Comparison of ENCODE assay signal across 9 cellular contexts in the genomic region with DNA sequence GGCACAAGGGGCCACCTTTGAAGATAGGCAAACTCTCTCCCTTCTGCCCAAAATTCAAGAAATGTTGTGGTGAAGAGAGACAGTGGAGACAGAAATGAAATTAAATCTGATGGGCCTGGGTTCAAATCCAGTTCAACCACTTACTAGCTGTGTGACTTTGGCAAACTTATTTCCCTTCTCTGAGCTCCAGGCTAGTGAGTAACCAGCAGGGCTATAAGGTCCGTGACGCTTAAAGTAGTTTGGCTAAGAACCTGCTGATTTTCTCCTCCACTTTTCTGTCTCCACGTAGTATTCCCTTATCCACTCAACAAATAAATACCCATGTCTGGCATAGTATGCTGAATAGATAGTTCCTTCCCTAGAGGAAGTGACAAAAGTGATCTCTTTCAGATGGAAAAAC. TPM values are rescaled to one million over a fixed set of nuclear protein-coding genes. Genes with fewer than 3 reads are reported as not detected.
DNase-seq lines count a peak whose midpoint lies in the region; ATAC-seq and TF ChIP-seq lines count a peak whose summit lies in the region.
"Had no signal": no experiment of that assay in that cellular context is flagged by ENCODE, and none has a peak within 500 bp of the region (broad histone marks: within the 10 kb centered on the region; RNA-seq: fewer than 3 reads in every experiment).

No MANE protein-coding gene starts in this region.

- peaks cover 56% of the 10 kb centered on the region for H4K20me1 ChIP-seq in OCI-LY3 (ENCODE audit: insufficient read depth, low read length)

- H3K4me3 ChIP-seq in Caco-2 (ENCODE audit: low read depth, low read length) (peak overlapping the region; percentile 95), OCI-LY3 (ENCODE audit: low read length) (peak overlapping the region; percentile 95), duodenal mucosa (ENCODE audit: low read depth in 1 of 2, low read length in 2 of 2) (peak overlapping the region; percentile 79 to 80), neuron (ENCODE audit: low read length) (peak overlapping the region; percentile 93)
- H3K4me3 ChIP-seq: body of pancreas had no signal

- POLR2A ChIA-PET in Caco-2 (lab: Charles Lee): interaction anchor here (0.5 to 0.9 kb wide), 4 partner anchors 10 to 117 kb away, joined by 3 to 5 read pairs (median 3); no protein-coding TSS in a partner anchor

- no peaks in the 10 kb centered on the region for H3K9me3 Mint-ChIP-seq in Caco-2 (ENCODE audit: unreplicated experiment)

- CTCF ChIA-PET in Caco-2 (lab: Charles Lee): interaction anchor here (0.8 kb wide), 1 partner anchor 34 kb away, joined by 3 read pairs; no protein-coding TSS in a partner anchor

- H3K9ac ChIP-seq in OCI-LY3 (ENCODE audit: low read length) (peak overlapping the region; percentile 80), duodenal mucosa (ENCODE audit: low read depth in 1 of 2, low read length in 2 of 2) (peak overlapping the region in 1 of 2 donors; percentile 56)

- H3K27ac ChIP-seq in OCI-LY3 (ENCODE audit: low read length) (no peak overlapping the region), duodenal mucosa (ENCODE audit: low read depth, low read length) (no peak overlapping the region)

- H3K4me1 ChIP-seq in Caco-2 (peaks cover 54% of the 10 kb centered on the region), OCI-LY3 (ENCODE audit: low read length) (peaks cover 22% of the 10 kb centered on the region), duodenal mucosa (ENCODE audit: control insufficient read depth in 1 of 2, insufficient read depth in 2 of 2, low read length in 2 of 2) (peaks cover 24 to 26% of the 10 kb centered on the region in 2 donors), neuron (ENCODE audit: insufficient read depth, low read length) (peaks cover 57% of the 10 kb centered on the region)

- peaks cover 21% of the 10 kb centered on the region for H3K4me1 Mint-ChIP-seq in Caco-2 (ENCODE audit: low read depth, unreplicated experiment)

- no peak for ATAC-seq in HG03457 (IDR thresholded peaks at IDR 0.05; ENCODE audit: unreplicated experiment)
- ATAC-seq in HG03045 (IDR thresholded peaks at IDR 0.05; ENCODE audit: unreplicated experiment): no peak
- ATAC-seq: body of pancreas had no signal

- peaks cover 65% of the 10 kb centered on the region for H3K79me2 ChIP-seq in OCI-LY3 (ENCODE audit: low read length)

- peak overlapping the region; percentile 96 for H3K4me2 ChIP-seq in OCI-LY3 (ENCODE audit: low read length)

- peaks cover 5% of the 10 kb centered on the region; the same call in 1 of the 2 replicates for H3K36me3 ChIP-seq in Caco-2 (ENCODE audit: control insufficient read depth, insufficient read depth, low read length)
- H3K36me3 ChIP-seq in OCI-LY3 (replicated peaks; ENCODE audit: low read depth, low read length): peaks cover 18% of the 10 kb centered on the region
- H3K36me3 ChIP-seq in duodenal mucosa (ENCODE audit: control insufficient read depth in 1 of 2, insufficient read depth in 2 of 2, low read length in 2 of 2): no peaks in the 10 kb centered on the region
- H3K36me3 ChIP-seq in neuron (ENCODE audit: insufficient read depth, low read length): peaks cover 45% of the 10 kb centered on the region

- H3K4me3 Mint-ChIP-seq in Caco-2 (ENCODE audit: unreplicated experiment): peak overlapping the region; percentile 90

- H3K27me3 ChIP-seq in Caco-2 (replicated peaks; ENCODE audit: control insufficient read depth, insufficient read depth, low read length) (no peaks in the 10 kb centered on the region), OCI-LY3 (ENCODE audit: low read depth, low read length) (no peaks in the 10 kb centered on the region; the same call in 1 of the 2 replicates), duodenal mucosa (ENCODE audit: control insufficient read depth in 1 of 2, insufficient read depth in 2 of 2, low read length in 2 of 2) (peaks cover 3 to 5% of the 10 kb centered on the region in 2 donors), neuron (ENCODE audit: insufficient read depth, low read length) (no peaks in the 10 kb centered on the region)
- H3K27me3 ChIP-seq: body of pancreas had no signal

- no peak for TF ChIP-seq CTCF in Caco-2 (IDR thresholded peaks at IDR 0.05; ENCODE audit: insufficient read depth in 1 of 2, low read depth in 1 of 2, low read length in 1 of 2, severe bottlenecking in 1 of 2, unreplicated experiment in 1 of 2)
- TF ChIP-seq CTCF in OCI-LY3 (IDR thresholded peaks at IDR 0.05; ENCODE audit: low read depth, low read length): no peak

- DNase-seq in Caco-2: no peak
- no peak for DNase-seq in NCI-H2171 treated with DMSO at 0.1 percent for 48 hours (lab: John Stamatoyannopoulos, UW)
- DNase-seq in NCI-H2227 treated with DMSO at 0.1 percent for 48 hours (lab: John Stamatoyannopoulos, UW): no peak
- DNase-seq: body of pancreas had no signal

- BruUV-seq in Caco-2 (replicated peaks; lab: Mats Ljungman, UMichigan): no TSS peak

- peaks cover 76% of the 10 kb centered on the region for H3K36me3 Mint-ChIP-seq in Caco-2 (ENCODE audit: insufficient read depth, unreplicated experiment)

- H3K27ac Mint-ChIP-seq in Caco-2 (ENCODE audit: unreplicated experiment): peak overlapping the region; percentile 83

- intact Hi-C loops in Caco-2 (cut with micrococcal nuclease; ENCODE audit: unreplicated experiment): loop anchor here (5.0 kb wide), 1 partner anchor 34 kb away; no protein-coding TSS in a partner anchor

- H2AFZ ChIP-seq in OCI-LY3 (ENCODE audit: low read depth, low read length): no peak overlapping the region
- no peak overlapping the region for H2AFZ ChIP-seq in neuron (ENCODE audit: low read depth, low read length)

- H3K9me3 ChIP-seq in Caco-2 (no peaks in the 10 kb centered on the region), OCI-LY3 (ENCODE audit: insufficient read depth, low read length) (no peaks in the 10 kb centered on the region), duodenal mucosa (ENCODE audit: control insufficient read depth in 1 of 2, low read length in 2 of 2) (no peaks in the 10 kb centered on the region), neuron (ENCODE audit: low read length) (no peaks in the 10 kb centered on the region)
- H3K9me3 ChIP-seq: body of pancreas had no signal

- no peaks in the 10 kb centered on the region for H3K27me3 Mint-ChIP-seq in Caco-2 (ENCODE audit: insufficient read depth, unreplicated experiment)

RNA-seq across cellular contexts. Expression of a gene that starts 1.9 kb away (rescaled TPM):
- 422 and 437 TPM in 2 replicates for total RNA-seq in Caco-2 (2022)
